Comparison of ENCODE assay signal across 1 cellular context in the genomic region with DNA sequence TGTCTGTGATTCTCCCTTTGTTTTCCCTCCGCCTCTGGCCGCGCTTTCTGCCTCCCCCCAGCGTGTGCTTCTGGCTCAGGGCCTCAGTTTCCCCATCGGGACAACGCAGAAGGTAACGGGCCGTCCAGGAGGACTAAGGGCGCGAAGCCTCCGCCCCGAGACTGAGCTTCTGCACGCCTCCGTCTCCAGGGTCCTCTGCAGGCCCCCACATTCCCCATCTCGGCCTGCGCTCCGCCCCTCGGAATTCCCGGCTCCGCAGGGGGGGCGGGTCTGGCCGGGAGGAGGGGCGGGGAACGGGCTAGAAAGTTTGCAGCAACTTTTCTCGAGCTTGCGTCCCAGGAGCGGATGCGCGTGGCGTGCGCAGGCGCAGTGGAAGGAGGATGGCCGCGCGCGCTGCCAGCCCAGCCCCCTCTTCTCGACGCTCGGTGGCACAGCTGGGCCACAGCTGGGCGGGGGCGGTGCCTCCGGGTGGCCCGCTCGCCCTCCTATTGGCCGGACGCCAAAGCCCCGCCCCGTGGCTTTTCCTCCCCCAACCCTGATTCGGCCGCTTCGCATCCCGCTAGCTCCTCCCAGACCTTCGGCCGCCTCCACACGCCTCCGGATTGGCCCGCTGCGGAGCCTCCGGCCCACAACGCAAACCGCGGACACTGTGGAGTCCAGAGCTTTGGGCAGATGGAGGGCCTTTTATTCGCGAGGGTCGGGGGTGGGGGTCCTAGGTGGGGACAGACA.
A peak's percentile ranks its signal among the peaks of the same experiment; 100 is the strongest.
TF ChIP-seq lines count a peak whose summit lies in the region.

A gene (minus strand): TSS at position 199 of the 729 bp plus-strand sequence. CDS start 408 bp downstream, outside the sequence.

TF ChIP-seq in HepG2, 621 proteins besides CTCF, POLR2A, EP300 and RAD21 (continues in another document):
- TF ChIP-seq, protein P1, sequence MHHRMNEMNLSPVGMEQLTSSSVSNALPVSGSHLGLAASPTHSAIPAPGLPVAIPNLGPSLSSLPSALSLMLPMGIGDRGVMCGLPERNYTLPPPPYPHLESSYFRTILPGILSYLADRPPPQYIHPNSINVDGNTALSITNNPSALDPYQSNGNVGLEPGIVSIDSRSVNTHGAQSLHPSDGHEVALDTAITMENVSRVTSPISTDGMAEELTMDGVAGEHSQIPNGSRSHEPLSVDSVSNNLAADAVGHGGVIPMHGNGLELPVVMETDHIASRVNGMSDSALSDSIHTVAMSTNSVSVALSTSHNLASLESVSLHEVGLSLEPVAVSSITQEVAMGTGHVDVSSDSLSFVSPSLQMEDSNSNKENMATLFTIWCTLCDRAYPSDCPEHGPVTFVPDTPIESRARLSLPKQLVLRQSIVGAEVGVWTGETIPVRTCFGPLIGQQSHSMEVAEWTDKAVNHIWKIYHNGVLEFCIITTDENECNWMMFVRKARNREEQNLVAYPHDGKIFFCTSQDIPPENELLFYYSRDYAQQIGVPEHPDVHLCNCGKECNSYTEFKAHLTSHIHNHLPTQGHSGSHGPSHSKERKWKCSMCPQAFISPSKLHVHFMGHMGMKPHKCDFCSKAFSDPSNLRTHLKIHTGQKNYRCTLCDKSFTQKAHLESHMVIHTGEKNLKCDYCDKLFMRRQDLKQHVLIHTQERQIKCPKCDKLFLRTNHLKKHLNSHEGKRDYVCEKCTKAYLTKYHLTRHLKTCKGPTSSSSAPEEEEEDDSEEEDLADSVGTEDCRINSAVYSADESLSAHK (CRISPR knock-in tag; IDR thresholded peaks at IDR 0.05; ENCODE audit: borderline replicate concordance): no peak
- TF ChIP-seq, protein P2, sequence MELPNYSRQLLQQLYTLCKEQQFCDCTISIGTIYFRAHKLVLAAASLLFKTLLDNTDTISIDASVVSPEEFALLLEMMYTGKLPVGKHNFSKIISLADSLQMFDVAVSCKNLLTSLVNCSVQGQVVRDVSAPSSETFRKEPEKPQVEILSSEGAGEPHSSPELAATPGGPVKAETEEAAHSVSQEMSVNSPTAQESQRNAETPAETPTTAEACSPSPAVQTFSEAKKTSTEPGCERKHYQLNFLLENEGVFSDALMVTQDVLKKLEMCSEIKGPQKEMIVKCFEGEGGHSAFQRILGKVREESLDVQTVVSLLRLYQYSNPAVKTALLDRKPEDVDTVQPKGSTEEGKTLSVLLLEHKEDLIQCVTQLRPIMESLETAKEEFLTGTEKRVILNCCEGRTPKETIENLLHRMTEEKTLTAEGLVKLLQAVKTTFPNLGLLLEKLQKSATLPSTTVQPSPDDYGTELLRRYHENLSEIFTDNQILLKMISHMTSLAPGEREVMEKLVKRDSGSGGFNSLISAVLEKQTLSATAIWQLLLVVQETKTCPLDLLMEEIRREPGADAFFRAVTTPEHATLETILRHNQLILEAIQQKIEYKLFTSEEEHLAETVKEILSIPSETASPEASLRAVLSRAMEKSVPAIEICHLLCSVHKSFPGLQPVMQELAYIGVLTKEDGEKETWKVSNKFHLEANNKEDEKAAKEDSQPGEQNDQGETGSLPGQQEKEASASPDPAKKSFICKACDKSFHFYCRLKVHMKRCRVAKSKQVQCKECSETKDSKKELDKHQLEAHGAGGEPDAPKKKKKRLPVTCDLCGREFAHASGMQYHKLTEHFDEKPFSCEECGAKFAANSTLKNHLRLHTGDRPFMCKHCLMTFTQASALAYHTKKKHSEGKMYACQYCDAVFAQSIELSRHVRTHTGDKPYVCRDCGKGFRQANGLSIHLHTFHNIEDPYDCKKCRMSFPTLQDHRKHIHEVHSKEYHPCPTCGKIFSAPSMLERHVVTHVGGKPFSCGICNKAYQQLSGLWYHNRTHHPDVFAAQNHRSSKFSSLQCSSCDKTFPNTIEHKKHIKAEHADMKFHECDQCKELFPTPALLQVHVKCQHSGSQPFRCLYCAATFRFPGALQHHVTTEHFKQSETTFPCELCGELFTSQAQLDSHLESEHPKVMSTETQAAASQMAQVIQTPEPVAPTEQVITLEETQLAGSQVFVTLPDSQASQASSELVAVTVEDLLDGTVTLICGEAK (IDR thresholded peaks at IDR 0.05): no peak
- TF ChIP-seq, protein P2 (CRISPR knock-in tag; IDR thresholded peaks at IDR 0.05): peak; percentile 32; the same call in 1 of the 2 replicates
- TF ChIP-seq RNF2 (conservative IDR thresholded peaks at IDR 0.05; ENCODE audit: low read depth) (no peak), MAFG (CRISPR knock-in tag; IDR thresholded peaks at IDR 0.05) (no peak), ZNF432 (CRISPR knock-in tag; IDR thresholded peaks at IDR 0.05; ENCODE audit: borderline replicate concordance) (no peak), SSRP1 (CRISPR knock-in tag; IDR thresholded peaks at IDR 0.05) (no peak), ADNP (CRISPR knock-in tag; IDR thresholded peaks at IDR 0.05) (no peak), ESRRA (CRISPR knock-in tag; IDR thresholded peaks at IDR 0.05; ENCODE audit: low read depth) (no peak; the same call in 1 of the 2 replicates), ZBTB21 (CRISPR knock-in tag; IDR thresholded peaks at IDR 0.05) (no peak), KDM1A (CRISPR knock-in tag; IDR thresholded peaks at IDR 0.05) (no peak), ZNF263 (CRISPR knock-in tag; IDR thresholded peaks at IDR 0.05) (no peak; the same call in 1 of the 2 replicates), SALL1 (CRISPR knock-in tag; IDR thresholded peaks at IDR 0.05) (peak; percentile 75; the same call in 1 of the 2 replicates), TBX3 (IDR thresholded peaks at IDR 0.05; ENCODE audit: borderline replicate concordance) (no peak), AGO2 (optimal IDR thresholded peaks at IDR 0.05; ENCODE audit: low read depth, low read length) (peak; percentile 78), NAIF1 (CRISPR knock-in tag; IDR thresholded peaks at IDR 0.05; ENCODE audit: borderline replicate concordance) (peak; percentile 96), FOSL1 (CRISPR knock-in tag; IDR thresholded peaks at IDR 0.05; ENCODE audit: borderline replicate concordance) (no peak)
- TF ChIP-seq, protein P3, sequence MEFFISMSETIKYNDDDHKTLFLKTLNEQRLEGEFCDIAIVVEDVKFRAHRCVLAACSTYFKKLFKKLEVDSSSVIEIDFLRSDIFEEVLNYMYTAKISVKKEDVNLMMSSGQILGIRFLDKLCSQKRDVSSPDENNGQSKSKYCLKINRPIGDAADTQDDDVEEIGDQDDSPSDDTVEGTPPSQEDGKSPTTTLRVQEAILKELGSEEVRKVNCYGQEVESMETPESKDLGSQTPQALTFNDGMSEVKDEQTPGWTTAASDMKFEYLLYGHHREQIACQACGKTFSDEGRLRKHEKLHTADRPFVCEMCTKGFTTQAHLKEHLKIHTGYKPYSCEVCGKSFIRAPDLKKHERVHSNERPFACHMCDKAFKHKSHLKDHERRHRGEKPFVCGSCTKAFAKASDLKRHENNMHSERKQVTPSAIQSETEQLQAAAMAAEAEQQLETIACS (CRISPR knock-in tag; IDR thresholded peaks at IDR 0.05): peak; percentile 78
- TF ChIP-seq, protein P4, sequence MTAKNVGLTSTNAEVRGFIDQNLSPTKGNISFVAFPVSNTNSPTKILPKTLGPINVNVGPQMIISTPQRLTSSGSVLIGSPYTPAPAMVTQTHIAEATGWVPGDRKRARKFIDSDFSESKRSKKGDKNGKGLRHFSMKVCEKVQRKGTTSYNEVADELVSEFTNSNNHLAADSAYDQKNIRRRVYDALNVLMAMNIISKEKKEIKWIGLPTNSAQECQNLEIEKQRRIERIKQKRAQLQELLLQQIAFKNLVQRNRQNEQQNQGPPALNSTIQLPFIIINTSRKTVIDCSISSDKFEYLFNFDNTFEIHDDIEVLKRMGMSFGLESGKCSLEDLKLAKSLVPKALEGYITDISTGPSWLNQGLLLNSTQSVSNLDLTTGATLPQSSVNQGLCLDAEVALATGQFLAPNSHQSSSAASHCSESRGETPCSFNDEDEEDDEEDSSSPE (CRISPR knock-in tag; IDR thresholded peaks at IDR 0.05): peak; percentile 86
- TF ChIP-seq, protein P5, sequence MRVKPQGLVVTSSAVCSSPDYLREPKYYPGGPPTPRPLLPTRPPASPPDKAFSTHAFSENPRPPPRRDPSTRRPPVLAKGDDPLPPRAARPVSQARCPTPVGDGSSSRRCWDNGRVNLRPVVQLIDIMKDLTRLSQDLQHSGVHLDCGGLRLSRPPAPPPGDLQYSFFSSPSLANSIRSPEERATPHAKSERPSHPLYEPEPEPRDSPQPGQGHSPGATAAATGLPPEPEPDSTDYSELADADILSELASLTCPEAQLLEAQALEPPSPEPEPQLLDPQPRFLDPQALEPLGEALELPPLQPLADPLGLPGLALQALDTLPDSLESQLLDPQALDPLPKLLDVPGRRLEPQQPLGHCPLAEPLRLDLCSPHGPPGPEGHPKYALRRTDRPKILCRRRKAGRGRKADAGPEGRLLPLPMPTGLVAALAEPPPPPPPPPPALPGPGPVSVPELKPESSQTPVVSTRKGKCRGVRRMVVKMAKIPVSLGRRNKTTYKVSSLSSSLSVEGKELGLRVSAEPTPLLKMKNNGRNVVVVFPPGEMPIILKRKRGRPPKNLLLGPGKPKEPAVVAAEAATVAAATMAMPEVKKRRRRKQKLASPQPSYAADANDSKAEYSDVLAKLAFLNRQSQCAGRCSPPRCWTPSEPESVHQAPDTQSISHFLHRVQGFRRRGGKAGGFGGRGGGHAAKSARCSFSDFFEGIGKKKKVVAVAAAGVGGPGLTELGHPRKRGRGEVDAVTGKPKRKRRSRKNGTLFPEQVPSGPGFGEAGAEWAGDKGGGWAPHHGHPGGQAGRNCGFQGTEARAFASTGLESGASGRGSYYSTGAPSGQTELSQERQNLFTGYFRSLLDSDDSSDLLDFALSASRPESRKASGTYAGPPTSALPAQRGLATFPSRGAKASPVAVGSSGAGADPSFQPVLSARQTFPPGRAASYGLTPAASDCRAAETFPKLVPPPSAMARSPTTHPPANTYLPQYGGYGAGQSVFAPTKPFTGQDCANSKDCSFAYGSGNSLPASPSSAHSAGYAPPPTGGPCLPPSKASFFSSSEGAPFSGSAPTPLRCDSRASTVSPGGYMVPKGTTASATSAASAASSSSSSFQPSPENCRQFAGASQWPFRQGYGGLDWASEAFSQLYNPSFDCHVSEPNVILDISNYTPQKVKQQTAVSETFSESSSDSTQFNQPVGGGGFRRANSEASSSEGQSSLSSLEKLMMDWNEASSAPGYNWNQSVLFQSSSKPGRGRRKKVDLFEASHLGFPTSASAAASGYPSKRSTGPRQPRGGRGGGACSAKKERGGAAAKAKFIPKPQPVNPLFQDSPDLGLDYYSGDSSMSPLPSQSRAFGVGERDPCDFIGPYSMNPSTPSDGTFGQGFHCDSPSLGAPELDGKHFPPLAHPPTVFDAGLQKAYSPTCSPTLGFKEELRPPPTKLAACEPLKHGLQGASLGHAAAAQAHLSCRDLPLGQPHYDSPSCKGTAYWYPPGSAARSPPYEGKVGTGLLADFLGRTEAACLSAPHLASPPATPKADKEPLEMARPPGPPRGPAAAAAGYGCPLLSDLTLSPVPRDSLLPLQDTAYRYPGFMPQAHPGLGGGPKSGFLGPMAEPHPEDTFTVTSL (CRISPR knock-in tag; IDR thresholded peaks at IDR 0.05; ENCODE audit: borderline replicate concordance): no peak
- TF ChIP-seq, protein P6, sequence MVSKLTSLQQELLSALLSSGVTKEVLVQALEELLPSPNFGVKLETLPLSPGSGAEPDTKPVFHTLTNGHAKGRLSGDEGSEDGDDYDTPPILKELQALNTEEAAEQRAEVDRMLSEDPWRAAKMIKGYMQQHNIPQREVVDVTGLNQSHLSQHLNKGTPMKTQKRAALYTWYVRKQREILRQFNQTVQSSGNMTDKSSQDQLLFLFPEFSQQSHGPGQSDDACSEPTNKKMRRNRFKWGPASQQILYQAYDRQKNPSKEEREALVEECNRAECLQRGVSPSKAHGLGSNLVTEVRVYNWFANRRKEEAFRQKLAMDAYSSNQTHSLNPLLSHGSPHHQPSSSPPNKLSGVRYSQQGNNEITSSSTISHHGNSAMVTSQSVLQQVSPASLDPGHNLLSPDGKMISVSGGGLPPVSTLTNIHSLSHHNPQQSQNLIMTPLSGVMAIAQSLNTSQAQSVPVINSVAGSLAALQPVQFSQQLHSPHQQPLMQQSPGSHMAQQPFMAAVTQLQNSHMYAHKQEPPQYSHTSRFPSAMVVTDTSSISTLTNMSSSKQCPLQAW (CRISPR knock-in tag; IDR thresholded peaks at IDR 0.05): peak; percentile 84
- TF ChIP-seq, protein P7, sequence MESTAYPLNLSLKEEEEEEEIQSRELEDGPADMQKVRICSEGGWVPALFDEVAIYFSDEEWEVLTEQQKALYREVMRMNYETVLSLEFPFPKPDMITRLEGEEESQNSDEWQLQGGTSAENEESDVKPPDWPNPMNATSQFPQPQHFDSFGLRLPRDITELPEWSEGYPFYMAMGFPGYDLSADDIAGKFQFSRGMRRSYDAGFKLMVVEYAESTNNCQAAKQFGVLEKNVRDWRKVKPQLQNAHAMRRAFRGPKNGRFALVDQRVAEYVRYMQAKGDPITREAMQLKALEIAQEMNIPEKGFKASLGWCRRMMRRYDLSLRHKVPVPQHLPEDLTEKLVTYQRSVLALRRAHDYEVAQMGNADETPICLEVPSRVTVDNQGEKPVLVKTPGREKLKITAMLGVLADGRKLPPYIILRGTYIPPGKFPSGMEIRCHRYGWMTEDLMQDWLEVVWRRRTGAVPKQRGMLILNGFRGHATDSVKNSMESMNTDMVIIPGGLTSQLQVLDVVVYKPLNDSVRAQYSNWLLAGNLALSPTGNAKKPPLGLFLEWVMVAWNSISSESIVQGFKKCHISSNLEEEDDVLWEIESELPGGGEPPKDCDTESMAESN (CRISPR knock-in tag; conservative IDR thresholded peaks at IDR 0.05): no peak
